ENCODE assay signal across 8 cellular contexts in genomic region chr18:61635901-61636528, GRCh38.
DNase-seq lines count a peak whose midpoint lies in the region; ATAC-seq and TF ChIP-seq lines count a peak whose summit lies in the region.

No MANE protein-coding gene starts in this region.

- H3K9me3 Mint-ChIP-seq in activated naive CD4-positive, alpha-beta T cell treated with anti-CD3 and anti-CD28 coated beads, Interleukin-2, amount 10 ng/mL, durations not matched to agents 7 days and 5 days = no peaks in the 10 kb centered on the region

- no peak overlapping the region for H3K9ac ChIP-seq in DND-41 (ENCODE audit: low read depth, low read length)
- no peak overlapping the region for H3K9ac ChIP-seq in rectal smooth muscle tissue (ENCODE audit: low read length)

- no peaks in the 10 kb centered on the region for H3K36me3 Mint-ChIP-seq in activated naive CD4-positive, alpha-beta T cell treated with anti-CD3 and anti-CD28 coated beads, Interleukin-2, amount 10 ng/mL, durations not matched to agents 7 days and 5 days

- H3K9me3 ChIP-seq in DND-41 (ENCODE audit: insufficient read depth, low read length, severe bottlenecking) (no peaks in the 10 kb centered on the region), heart right ventricle (no peaks in the 10 kb centered on the region)

- no peaks in the 10 kb centered on the region for H3K4me1 Mint-ChIP-seq in activated naive CD4-positive, alpha-beta T cell treated with anti-CD3 and anti-CD28 coated beads, Interleukin-2, amount 10 ng/mL, durations not matched to agents 7 days and 5 days

- H3K27me3 ChIP-seq in DND-41 (ENCODE audit: insufficient read depth, low read length, poor library complexity) = no peaks in the 10 kb centered on the region
- no peaks in the 10 kb centered on the region for H3K27me3 ChIP-seq in heart right ventricle
- H3K27me3 ChIP-seq in rectal smooth muscle tissue (ENCODE audit: control insufficient read depth, insufficient read depth, low read length) = no peaks in the 10 kb centered on the region

- peaks cover 9% of the 10 kb centered on the region for H3K27me3 Mint-ChIP-seq in activated naive CD4-positive, alpha-beta T cell treated with anti-CD3 and anti-CD28 coated beads, Interleukin-2, amount 10 ng/mL, durations not matched to agents 7 days and 5 days

- intact Hi-C loops in heart right ventricle (cut with DNase I) = loop anchor here (1.0 to 10.0 kb wide), 13 partner anchors 53 to 496 kb away; partner anchors contain the start of gene RNF152 (in 6 of the 10)

- TF ChIP-seq CTCF in DND-41 (IDR thresholded peaks at IDR 0.05; ENCODE audit: borderline replicate concordance, extremely low read depth, low read length, poor library complexity, severe bottlenecking) (peak; percentile 92), heart right ventricle (IDR thresholded peaks at IDR 0.05) (peak; percentile 87 to 95 (median 91))

- H2AFZ ChIP-seq in DND-41 (ENCODE audit: low read depth, low read length) = peak overlapping the region; percentile 57

- 15 to 18% methylated on average over 7 of the region's 7 CpGs for WGBS in heart right ventricle, 2 donors

- H3K4me3 Mint-ChIP-seq in activated naive CD4-positive, alpha-beta T cell treated with anti-CD3 and anti-CD28 coated beads, Interleukin-2, amount 10 ng/mL, durations not matched to agents 7 days and 5 days = no peak overlapping the region

- no peak overlapping the region for H3K27ac Mint-ChIP-seq in activated naive CD4-positive, alpha-beta T cell treated with anti-CD3 and anti-CD28 coated beads, Interleukin-2, amount 10 ng/mL, durations not matched to agents 7 days and 5 days

- H3K36me3 ChIP-seq in DND-41 (ENCODE audit: insufficient read depth, low read length) (no peaks in the 10 kb centered on the region), heart right ventricle (no peaks in the 10 kb centered on the region), rectal smooth muscle tissue (ENCODE audit: control insufficient read depth, insufficient read depth, low read length) (no peaks in the 10 kb centered on the region)

- peaks cover 13% of the 10 kb centered on the region for H3K4me1 ChIP-seq in DND-41 (ENCODE audit: insufficient read depth, low read length)
- H3K4me1 ChIP-seq in heart right ventricle = peaks cover 0 to 24% (median 10%) of the 10 kb centered on the region in 9 donors
- H3K4me1 ChIP-seq in rectal smooth muscle tissue (ENCODE audit: control insufficient read depth, insufficient read depth, low read length) = no peaks in the 10 kb centered on the region

- ATAC-seq in DND-41 (ENCODE audit: insufficient read depth, low read depth) = peak; percentile 82
- ATAC-seq in HG03432 (IDR thresholded peaks at IDR 0.05; ENCODE audit: unreplicated experiment) = peak; percentile 67
- ATAC-seq in heart right ventricle = peak; percentile 77 to 89 (median 85)
- ATAC-seq in HG03469 (IDR thresholded peaks at IDR 0.05; ENCODE audit: unreplicated experiment) = no peak
- no peak for ATAC-seq in GM19328 (IDR thresholded peaks at IDR 0.05; ENCODE audit: unreplicated experiment)

- H4K20me1 ChIP-seq in DND-41 (ENCODE audit: insufficient read depth, low read length) = no peaks in the 10 kb centered on the region

- H3K4me3 ChIP-seq in DND-41 (ENCODE audit: low read depth in 1 of 2, low read length in 2 of 2) (no peak overlapping the region), heart right ventricle (peak overlapping the region in 4 of 10 donors; percentile 9 to 21 (median 12)), rectal smooth muscle tissue (ENCODE audit: low read length) (peak overlapping the region; percentile 3)

- H3K4me2 ChIP-seq in DND-41 (ENCODE audit: insufficient read depth, low read length) = no peak overlapping the region

- H3K79me2 ChIP-seq in DND-41 (ENCODE audit: insufficient read depth, low read length) = no peaks in the 10 kb centered on the region

- H3K27ac ChIP-seq in DND-41 (ENCODE audit: low read length) (no peak overlapping the region), heart right ventricle (peak overlapping the region in 9 of 10 donors; percentile 1 to 73 (median 66)), rectal smooth muscle tissue (ENCODE audit: low read depth, low read length) (no peak overlapping the region)

- peak; percentile 57 for DNase-seq in DND-41
- DNase-seq in NCI-H748 treated with DMSO at 0.1 percent for 48 hours (lab: John Stamatoyannopoulos, UW) = peak; percentile 86
- peak; percentile 56 for DNase-seq in activated naive CD4-positive, alpha-beta T cell treated with anti-CD3 and anti-CD28 coated beads, Interleukin-2, amount 10 ng/mL, durations not matched to agents 7 days and 5 days
- peak; percentile 32 to 57 for DNase-seq in heart right ventricle

- CTCF ChIA-PET in activated naive CD4-positive, alpha-beta T cell treated with anti-CD3 and anti-CD28 coated beads, Interleukin-2, amount 10 ng/mL, durations not matched to agents 7 days and 5 days (lab: Charles Lee) = interaction anchor here (0.6 to 6.2 kb wide), 7 partner anchors 11 to 501 kb away, joined by 3 to 69 read pairs (median 3); no protein-coding TSS in a partner anchor

Comparison
In these comparisons a context has a peak if more than half of its experiments do, and no peak if none do; other contexts are left out.
1. ATAC-seq: peak in DND-41 (single experiment), HG03432 (single experiment) and heart right ventricle (8 of 8); none in HG03469 (single experiment) and GM19328 (single experiment).
2. H3K27ac ChIP-seq: peak in heart right ventricle (9 of 10); none in DND-41 (single experiment) and rectal smooth muscle tissue (single experiment).
3. Peak in every context shown above with its lines, with median percentiles within 50 percentile points of each other: DNase-seq.